ENCODE assay signal across 30 cellular contexts in genomic region chr1:226966683-226967082, GRCh38.
"Had no signal": no experiment of that assay in that cellular context is flagged by ENCODE, and none has a peak within 500 bp of the region (broad histone marks: within the 10 kb centered on the region; RNA-seq: fewer than 3 reads in every experiment).

No MANE protein-coding gene starts in this region.

- H3K27me3 Mint-ChIP-seq: activated naive CD8-positive, alpha-beta T cell; naive B cell; stimulated activated naive B cell treated with anti-CD40 and anti-IgM and Interleukin-4, amounts not matched to agents 10 μg/mL and 1 μg/mL and 100 μg/mL, for 72 hours; T-cell had no signal

- H3K27me3 ChIP-seq: colonic mucosa, sigmoid colon, suprapubic skin, tibial nerve had no signal

- H3K4me1 Mint-ChIP-seq: mesothelial cell of epicardium, neural crest cell had no signal

- ATAC-seq: left colon; stimulated activated naive B cell treated with anti-CD40 and anti-IgM and Interleukin-4, amounts not matched to agents 10 μg/mL and 1 μg/mL and 100 μg/mL, for 72 hours; T-cell had no signal

- DNase-seq: activated CD4-positive, alpha-beta T cell treated with anti-CD3 and anti-CD28 coated beads for 4 hours; activated CD4-positive, alpha-beta T cell treated with anti-CD3 and anti-CD28 coated beads, Interleukin-2, amount 50 U/mL, for 48 hours; activated CD4-positive, CD25-positive, alpha-beta regulatory T cell; activated CD8-positive, alpha-beta memory T cell treated with anti-CD3 and anti-CD28 coated beads for 24 hours; activated effector memory CD4-positive, alpha-beta T cell treated with Interleukin-2 at 50 U/mL for 16 hours; activated naive CD4-positive, alpha-beta T cell treated with Interleukin-2 at 50 U/mL for 16 hours; anterior cingulate cortex; cerebellar nuclear complex; colonic mucosa; effector memory CD4-positive, alpha-beta T cell; hypothalamus; immature natural killer cell; kidney; left colon; naive B cell; occipital lobe; retina; sigmoid colon; stimulated activated CD4-positive, alpha-beta T cell treated with anti-CD3 and anti-CD28 coated beads, Interleukin-1b, Interleukin-23, amount 100 ng/mL, for 48 hours; stimulated activated CD4-positive, alpha-beta T cell treated with anti-CD3 and anti-CD28 coated beads, Interleukin-4, amount 100 ng/mL, for 4 hours; stimulated activated naive B cell treated with anti-CD40 and anti-IgM and Interleukin-4, amounts not matched to agents 10 μg/mL and 1 μg/mL and 100 μg/mL, for 72 hours; T-cell had no signal

- H3K4me3 ChIP-seq: colonic mucosa, sigmoid colon, smooth muscle cell, suprapubic skin, tibial nerve had no signal

- H3K4me1 ChIP-seq: colonic mucosa, suprapubic skin, tibial nerve had no signal

- H3K9me3 ChIP-seq: colonic mucosa, sigmoid colon, suprapubic skin had no signal

- H3K4me2 ChIP-seq: smooth muscle cell had no signal

- FAIRE-seq: bronchial epithelial cell, kidney had no signal

- H3K27ac ChIP-seq: colonic mucosa, suprapubic skin, tibial nerve had no signal

- H3K4me3 Mint-ChIP-seq: activated naive CD8-positive, alpha-beta T cell; immature natural killer cell; mesothelial cell of epicardium; naive B cell; neural crest cell; stimulated activated naive B cell treated with anti-CD40 and anti-IgM and Interleukin-4, amounts not matched to agents 10 μg/mL and 1 μg/mL and 100 μg/mL, for 72 hours; T-cell; T-helper 2 cell treated with Interferon-gamma antibody and Interleukin-4, amounts not matched to agents 5 μg/mL and 100 μg/mL, for 36 hours had no signal

- H3K27ac Mint-ChIP-seq: immature natural killer cell; mesothelial cell of epicardium; T-cell; T-helper 2 cell treated with Interferon-gamma antibody and Interleukin-4, amounts not matched to agents 5 μg/mL and 100 μg/mL, for 36 hours had no signal
